ENCODE assay signal across 1 cellular context in genomic region chr1:244319283-244320132, GRCh38.
TF ChIP-seq lines count a peak whose summit lies in the region.

No MANE protein-coding gene starts in this region.

TF ChIP-seq in K562, 482 proteins besides CTCF, POLR2A, EP300 and RAD21 (continued from another document and continues in another):
- no peak for TF ChIP-seq ARID3B (CRISPR knock-in tag; IDR thresholded peaks at IDR 0.05; ENCODE audit: borderline replicate concordance)
- TF ChIP-seq PKNOX1 (IDR thresholded peaks at IDR 0.05): peak; percentile 46
- TF ChIP-seq NFIX (CRISPR knock-in tag; IDR thresholded peaks at IDR 0.05; ENCODE audit: low read depth): no peak
- TF ChIP-seq SIRT6 (IDR thresholded peaks at IDR 0.05; ENCODE audit: low read depth, low read length): no peak
- TF ChIP-seq ZNF431 (CRISPR knock-in tag; IDR thresholded peaks at IDR 0.05): no peak
- no peak for TF ChIP-seq NR2C1 (IDR thresholded peaks at IDR 0.05)
- TF ChIP-seq NR2C1 (tag; IDR thresholded peaks at IDR 0.05): no peak
- no peak for TF ChIP-seq CREB1 (IDR thresholded peaks at IDR 0.05)
- TF ChIP-seq CREB1 (CRISPR knock-in tag; IDR thresholded peaks at IDR 0.05): no peak
- no peak for TF ChIP-seq RBFOX2 (IDR thresholded peaks at IDR 0.05; ENCODE audit: low read depth, low read length)
- no peak for TF ChIP-seq NEUROD1 (IDR thresholded peaks at IDR 0.05; ENCODE audit: borderline replicate concordance, low read depth, low read length, partially characterized antibody)
- TF ChIP-seq TBP (optimal IDR thresholded peaks at IDR 0.05; ENCODE audit: low read depth, low read length): no peak
- no peak for TF ChIP-seq E2F4 (CRISPR knock-in tag; IDR thresholded peaks at IDR 0.05; ENCODE audit: low read depth)
- no peak for TF ChIP-seq ZBTB40 (IDR thresholded peaks at IDR 0.05)
- TF ChIP-seq ZBTB40 (CRISPR knock-in tag; IDR thresholded peaks at IDR 0.05): no peak
- no peak for TF ChIP-seq KLF16 (IDR thresholded peaks at IDR 0.05)
- no peak for TF ChIP-seq THRB (CRISPR knock-in tag; conservative IDR thresholded peaks at IDR 0.05)
- no peak for TF ChIP-seq SNIP1 (IDR thresholded peaks at IDR 0.05; ENCODE audit: low read depth)
- TF ChIP-seq SMARCA4 (IDR thresholded peaks at IDR 0.05): no peak
- TF ChIP-seq HES1 (IDR thresholded peaks at IDR 0.05; ENCODE audit: low read depth): no peak
- peak; percentile 42; the same call in 1 of the 2 replicates for TF ChIP-seq L3MBTL2 (IDR thresholded peaks at IDR 0.05)
- TF ChIP-seq ZFP30 (CRISPR knock-in tag; IDR thresholded peaks at IDR 0.05; ENCODE audit: borderline replicate concordance): no peak
- no peak for TF ChIP-seq SMARCA5 (IDR thresholded peaks at IDR 0.05)
- no peak for TF ChIP-seq RHOXF2B (CRISPR knock-in tag; conservative IDR thresholded peaks at IDR 0.05)
- no peak for TF ChIP-seq ZNF830 (CRISPR knock-in tag; IDR thresholded peaks at IDR 0.05)
- TF ChIP-seq ZEB2 (IDR thresholded peaks at IDR 0.05): no peak
- no peak for TF ChIP-seq JUND (IDR thresholded peaks at IDR 0.05; ENCODE audit: borderline replicate concordance, low read depth, low read length)
- TF ChIP-seq JUND (tag; IDR thresholded peaks at IDR 0.05; ENCODE audit: borderline replicate concordance, low read depth, low read length): peak; percentile 29; the same call in 1 of the 3 replicates
- no peak for TF ChIP-seq ZNF77 (CRISPR knock-in tag; IDR thresholded peaks at IDR 0.05)
- 0 out of 4 replicates have a peak, but pooled peaks of 1 of the 2 experiments have one; percentile 38 for TF ChIP-seq FOXK2 (conservative IDR thresholded peaks at IDR 0.05 in 1 of 2, IDR thresholded peaks at IDR 0.05 in 1 of 2; ENCODE audit: low read depth in 2 of 2)
- peak; percentile 30; the same call in 1 of the 2 replicates for TF ChIP-seq ZNF395 (CRISPR knock-in tag; IDR thresholded peaks at IDR 0.05)
- peak; percentile 30; the same call in 1 of the 2 replicates for TF ChIP-seq SPI1 (IDR thresholded peaks at IDR 0.05; ENCODE audit: borderline replicate concordance, low read depth, low read length)
- TF ChIP-seq E2F1 (CRISPR knock-in tag; IDR thresholded peaks at IDR 0.05): no peak
- 0 out of 3 replicates have a peak, but pooled peaks of 1 of the 2 experiments have one; percentile 17 for TF ChIP-seq CBX3 (IDR thresholded peaks at IDR 0.05; ENCODE audit: borderline replicate concordance in 1 of 2, low read length in 2 of 2)
- TF ChIP-seq GATAD2A (IDR thresholded peaks at IDR 0.05): no peak
- TF ChIP-seq SRSF7 (optimal IDR thresholded peaks at IDR 0.05; ENCODE audit: low read depth, low read length): no peak
- no peak for TF ChIP-seq ZNF780A (CRISPR knock-in tag; IDR thresholded peaks at IDR 0.05)
- TF ChIP-seq RCOR1 (IDR thresholded peaks at IDR 0.05; ENCODE audit: borderline replicate concordance in 1 of 2, low read depth in 2 of 2, low read length in 2 of 2): no peak
- TF ChIP-seq POLR2AphosphoS5 (IDR thresholded peaks at IDR 0.05; ENCODE audit: control insufficient read depth, insufficient read depth, low read depth, low read length): no peak
- TF ChIP-seq MEF2D (tag; conservative IDR thresholded peaks at IDR 0.05; ENCODE audit: low read depth): no peak
- TF ChIP-seq TEAD1 (CRISPR knock-in tag; IDR thresholded peaks at IDR 0.05): no peak
- TF ChIP-seq TEAD4 (IDR thresholded peaks at IDR 0.05; ENCODE audit: low read length): no peak
- TF ChIP-seq TEAD4 (CRISPR knock-in tag; IDR thresholded peaks at IDR 0.05; ENCODE audit: borderline replicate concordance): no peak
- no peak for TF ChIP-seq HCFC1 (IDR thresholded peaks at IDR 0.05; ENCODE audit: low read depth, low read length)
- TF ChIP-seq HOMEZ (CRISPR knock-in tag; IDR thresholded peaks at IDR 0.05): no peak
- TF ChIP-seq MEIS2 (IDR thresholded peaks at IDR 0.05; ENCODE audit: partially characterized antibody): peak; percentile 60
- TF ChIP-seq ZNF785 (CRISPR knock-in tag; IDR thresholded peaks at IDR 0.05): no peak
- TF ChIP-seq SP2 (IDR thresholded peaks at IDR 0.05; ENCODE audit: extremely low read depth, low read depth, low read length, poor library complexity, severe bottlenecking): no peak
- 0 out of 2 replicates have a peak, but pooled peaks have one; percentile 6 for TF ChIP-seq JUN (IDR thresholded peaks at IDR 0.05; ENCODE audit: borderline replicate concordance, low read depth, low read length)
- TF ChIP-seq JUN (CRISPR knock-in tag; IDR thresholded peaks at IDR 0.05; ENCODE audit: borderline replicate concordance): no peak
- no peak for TF ChIP-seq MECOM (CRISPR knock-in tag; IDR thresholded peaks at IDR 0.05)
